1 cellular context compared by ENCODE assay signal in genomic region chr4:144179152-144179739, GRCh38.
TF ChIP-seq lines count a peak whose summit lies in the region.

No MANE protein-coding gene starts in this region.

TF ChIP-seq in endothelial cell of umbilical vein, 7 proteins besides CTCF, POLR2A, EP300 and RAD21:
- no peak for TF ChIP-seq EZH2 (IDR thresholded peaks at IDR 0.05; ENCODE audit: borderline replicate concordance, low read depth, low read length, severe bottlenecking)
- TF ChIP-seq GATA2 (IDR thresholded peaks at IDR 0.05; ENCODE audit: insufficient read depth, insufficient read length, low read depth, low read length): no peak
- TF ChIP-seq MYC (IDR thresholded peaks at IDR 0.05; ENCODE audit: low read depth, low read length): no peak
- TF ChIP-seq, protein P1, sequence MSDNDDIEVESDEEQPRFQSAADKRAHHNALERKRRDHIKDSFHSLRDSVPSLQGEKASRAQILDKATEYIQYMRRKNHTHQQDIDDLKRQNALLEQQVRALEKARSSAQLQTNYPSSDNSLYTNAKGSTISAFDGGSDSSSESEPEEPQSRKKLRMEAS (IDR thresholded peaks at IDR 0.05; ENCODE audit: insufficient read depth, insufficient read length): no peak
- no peak for TF ChIP-seq FOS (IDR thresholded peaks at IDR 0.05; ENCODE audit: borderline replicate concordance, insufficient read depth, low read length)
- no peak for TF ChIP-seq JUN (IDR thresholded peaks at IDR 0.05; ENCODE audit: borderline replicate concordance, insufficient read depth, insufficient read length, low read depth)
- no peak for TF ChIP-seq POLR2AphosphoS5 (IDR thresholded peaks at IDR 0.05; ENCODE audit: insufficient read depth, low read depth, low read length)
